In the genomic region with DNA sequence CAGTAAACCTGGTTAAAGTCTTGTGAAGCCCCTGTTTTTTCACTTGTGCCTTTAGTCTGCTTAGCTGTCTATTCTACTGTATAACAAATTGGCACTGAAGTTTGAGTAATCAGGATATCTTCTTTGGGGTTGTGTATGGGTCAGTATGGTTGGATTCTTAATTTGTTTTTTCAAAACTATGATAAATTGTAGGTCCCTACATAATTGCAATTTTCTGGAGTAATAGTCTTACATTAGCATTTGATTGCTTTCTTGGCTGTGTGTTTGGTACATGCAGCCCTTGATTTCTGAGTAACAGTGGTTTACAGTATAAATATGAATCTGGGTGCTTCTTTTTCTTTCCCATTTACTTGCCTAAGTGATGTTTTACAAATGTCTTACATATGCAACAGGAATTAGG, we compare ENCODE assay signal across 23 cellular contexts.
"Had no signal": no experiment of that assay in that cellular context is flagged by ENCODE, and none has a peak within 500 bp of the region (broad histone marks: within the 10 kb centered on the region; RNA-seq: fewer than 3 reads in every experiment).

No MANE protein-coding gene starts in this region.

- H2AFZ ChIP-seq: hepatocyte had no signal

- H3K27ac ChIP-seq: foreskin keratinocyte, hepatocyte, left ventricle myocardium inferior, lower lobe of right lung, psoas muscle, spleen, testis, upper lobe of right lung, vagina had no signal

- DNase-seq: effector CD4-positive, alpha-beta T cell; endodermal cell; erythroblast; foreskin keratinocyte; head of caudate nucleus; kidney; left cardiac atrium; left ventricle myocardium inferior; lower lobe of right lung; midbrain; psoas muscle; spleen; stimulated activated CD4-positive, alpha-beta T cell treated with anti-CD3 and anti-CD28 coated beads, Interleukin-15, amount 100 ng/mL, for 24 hours; stimulated activated CD4-positive, alpha-beta T cell treated with anti-CD3 and anti-CD28 coated beads, Interleukin-1b, Interleukin-23, amount 100 ng/mL, for 48 hours; stimulated activated CD4-positive, alpha-beta T cell treated with anti-CD3 and anti-CD28 coated beads, Interleukin-4, amount 100 ng/mL, for 24 hours; testis; upper lobe of right lung had no signal

- H3K4me2 ChIP-seq: hepatocyte had no signal

- ATAC-seq: foreskin keratinocyte; left cardiac atrium; lower lobe of right lung; natural killer cell treated with Interleukin-12 subunit alpha and Interleukin-12 subunit beta and Interleukin-15 and Interleukin-18, amount 100 ng/mL, for 72 hours; psoas muscle; sciatic nerve; stimulated activated memory B cell treated with anti-CD40 and anti-IgM and Interleukin-4, amounts not matched to agents 10 μg/mL and 1 μg/mL and 100 μg/mL, for 72 hours; upper lobe of right lung had no signal

- H3K4me3 ChIP-seq: hepatocyte, left ventricle myocardium inferior, lower lobe of right lung, psoas muscle, spleen, testis, tibial nerve, upper lobe of right lung, vagina had no signal

- H3K4me1 ChIP-seq: foreskin keratinocyte, left ventricle myocardium inferior, psoas muscle, testis, upper lobe of right lung had no signal

- H3K27me3 ChIP-seq: foreskin keratinocyte, hepatocyte, spleen, testis, tibial nerve, upper lobe of right lung, vagina had no signal

- H3K79me2 ChIP-seq: hepatocyte had no signal

- H3K36me3 ChIP-seq: left ventricle myocardium inferior, lower lobe of right lung, spleen, tibial nerve, upper lobe of right lung, vagina had no signal

- H3K9me3 ChIP-seq: left ventricle myocardium inferior, lower lobe of right lung, psoas muscle, spleen, testis, tibial nerve, upper lobe of right lung, vagina had no signal
